In genomic region chr11:110296226-110297081, GRCh38 we compare ENCODE assay signal across 8 cellular contexts. TPM values are rescaled to one million over a fixed set of nuclear protein-coding genes. Genes with fewer than 3 reads are reported as not detected.
DNase-seq lines count a peak whose midpoint lies in the region; ATAC-seq, FAIRE-seq and TF ChIP-seq lines count a peak whose summit lies in the region.

Gene RDX, minus strand, starts transcription at chr11:110296614. Its CDS starts 16,922 bp downstream, at chr11:110279692.

- 0 to 1% (median 1%) methylated on average over 62 to 113 of the region's 113 CpGs for WGBS in small intestine, 3 donors

- no peaks in the 10 kb centered on the region for H3K4me1 ChIP-seq in small intestine (ENCODE audit: control insufficient read depth in 2 of 2, insufficient read depth in 1 of 2, low read depth in 1 of 2, low read length in 1 of 2)

- no peaks in the 10 kb centered on the region for H3K36me3 ChIP-seq in small intestine (ENCODE audit: control insufficient read depth in 2 of 2, insufficient read depth in 2 of 2, low read length in 2 of 2)

- H3K4me3 ChIP-seq in cardiac fibroblast (replicated peaks in 1 of 2; ENCODE audit: low read depth in 2 of 2, low read length in 2 of 2), result peak within 1 kb of the TSS; percentile 67 to 94
- peak within 1 kb of the TSS; percentile 66 to 87 for H3K4me3 ChIP-seq in small intestine (ENCODE audit: low read depth in 1 of 2, low read length in 2 of 2)

- H3K27me3 ChIP-seq in small intestine (ENCODE audit: control insufficient read depth in 2 of 2, insufficient read depth in 2 of 2, low read length in 2 of 2), result peaks cover 0 to 2% of the 10 kb centered on the region in 2 donors

- FAIRE-seq in small intestine (lab: Jason Lieb, UNC), result no peak

- peak; percentile 34 for DNase-seq in NK-92 treated with Interleukin-12 subunit alpha and Interleukin-12 subunit beta, amount 100 ng/mL, for 24 hours (lab: John Stamatoyannopoulos, UW)
- no peak for DNase-seq in NK-92 (lab: John Stamatoyannopoulos, UW; ENCODE audit: unreplicated experiment)
- peak; percentile 51 to 78 for DNase-seq in NCI-H1930 (lab: John Stamatoyannopoulos, UW)
- peak; percentile 70 to 81 for DNase-seq in cardiac fibroblast (ENCODE audit: low read depth in 2 of 2)
- DNase-seq in iPS-NIHi7 (ENCODE audit: extremely low spot score), result peak; percentile 90
- DNase-seq in small intestine, result peak; percentile 6

- peak; percentile 73 for ATAC-seq in HG02870 (IDR thresholded peaks at IDR 0.05; ENCODE audit: unreplicated experiment)

- no peaks in the 10 kb centered on the region for H3K9me3 ChIP-seq in small intestine (ENCODE audit: control insufficient read depth, low read depth)

- H3K27ac ChIP-seq in VCaP (peak within 1 kb of the TSS; percentile 99), small intestine (ENCODE audit: low read depth in 1 of 2, low read length in 1 of 2) (peak within 1 kb of the TSS; percentile 69 to 94)

- peak; percentile 46 for TF ChIP-seq CTCF in VCaP (conservative IDR thresholded peaks at IDR 0.05)
- no peak for TF ChIP-seq CTCF in cardiac fibroblast (IDR thresholded peaks at IDR 0.05; ENCODE audit: low read depth, low read length)

RNA-seq across cellular contexts. Expression of gene RDX, which starts in this region (rescaled TPM):
- polyA plus RNA-seq in small intestine, result 1 to 10 TPM; 1.6 to 9.7 (median 3.8) TPM
